In genomic region chr17:79202476-79202875, GRCh38 we compare ENCODE assay signal across 1 cellular context.
TF ChIP-seq lines count a peak whose summit lies in the region.

No MANE protein-coding gene starts in this region.

TF ChIP-seq in GM23338, 12 proteins besides CTCF, POLR2A, EP300 and RAD21 (continued from another document):
- TF ChIP-seq ZNF462 (CRISPR knock-in tag; IDR thresholded peaks at IDR 0.05): no peak
